24 cellular contexts compared by ENCODE assay signal in the genomic region with DNA sequence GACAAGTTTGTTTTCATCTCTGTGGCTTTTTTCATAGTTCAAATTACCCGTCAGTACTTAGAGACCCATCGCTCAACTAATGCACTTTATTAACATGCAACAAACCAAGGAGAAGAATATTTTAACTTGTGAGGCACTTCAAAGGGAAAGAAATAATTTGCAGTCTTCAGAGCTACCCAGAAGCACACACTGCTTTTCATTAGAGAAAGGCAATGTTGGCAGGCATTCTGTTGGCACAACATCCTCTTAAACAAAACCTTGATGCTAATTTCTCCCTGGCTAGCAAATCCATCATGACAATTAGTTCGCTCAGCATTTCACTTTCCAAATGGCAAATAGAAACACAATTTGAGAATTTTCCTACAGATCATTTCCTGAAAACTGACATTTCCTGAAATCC.
"Had no signal": no experiment of that assay in that cellular context is flagged by ENCODE, and none has a peak within 500 bp of the region (broad histone marks: within the 10 kb centered on the region; RNA-seq: fewer than 3 reads in every experiment).

No MANE protein-coding gene starts in this region.

- H3K4me3 Mint-ChIP-seq: activated CD4-positive, alpha-beta memory T cell treated with anti-CD3 and anti-CD28 coated beads, Interleukin-2, amount 10 ng/mL, durations not matched to agents 7 days and 5 days; activated CD4-positive, alpha-beta T cell treated with anti-CD3 and anti-CD28 coated beads, Interleukin-2, amount 10 ng/mL, durations not matched to agents 24 days and 14 days; activated naive CD4-positive, alpha-beta T cell treated with anti-CD3 and anti-CD28 coated beads, Interleukin-2, amount 10 ng/mL, durations not matched to agents 7 days and 5 days; activated T-cell treated with anti-CD3 and anti-CD28 coated beads, Interleukin-2, amount 50 U/mL, for 72 hours; central memory CD8-positive, alpha-beta T cell; immature natural killer cell; mesothelial cell of epicardium; nephron; stimulated activated memory B cell treated with anti-CD40 and anti-IgM and Interleukin-4, amounts not matched to agents 10 μg/mL and 1 μg/mL and 100 μg/mL, for 72 hours had no signal

- FAIRE-seq: endometrium, small intestine had no signal

- H3K27ac Mint-ChIP-seq: activated CD4-positive, alpha-beta memory T cell treated with anti-CD3 and anti-CD28 coated beads, Interleukin-2, amount 10 ng/mL, durations not matched to agents 7 days and 5 days; activated CD4-positive, alpha-beta T cell treated with anti-CD3 and anti-CD28 coated beads, Interleukin-2, amount 10 ng/mL, durations not matched to agents 24 days and 14 days; activated naive CD4-positive, alpha-beta T cell treated with anti-CD3 and anti-CD28 coated beads, Interleukin-2, amount 10 ng/mL, durations not matched to agents 7 days and 5 days; activated T-cell treated with anti-CD3 and anti-CD28 coated beads, Interleukin-2, amount 50 U/mL, for 72 hours; immature natural killer cell; mesothelial cell of epicardium; stimulated activated memory B cell treated with anti-CD40 and anti-IgM and Interleukin-4, amounts not matched to agents 10 μg/mL and 1 μg/mL and 100 μg/mL, for 72 hours had no signal

- H3K9me3 Mint-ChIP-seq: activated CD4-positive, alpha-beta memory T cell treated with anti-CD3 and anti-CD28 coated beads, Interleukin-2, amount 10 ng/mL, durations not matched to agents 7 days and 5 days; activated CD4-positive, alpha-beta T cell treated with anti-CD3 and anti-CD28 coated beads, Interleukin-2, amount 10 ng/mL, durations not matched to agents 24 days and 14 days; mesothelial cell of epicardium; nephron had no signal

- H3K27ac ChIP-seq: foreskin keratinocyte, left ventricle myocardium inferior, parathyroid adenoma, stomach, testis, uterus, VCaP had no signal

- H3K36me3 Mint-ChIP-seq: activated naive CD4-positive, alpha-beta T cell treated with anti-CD3 and anti-CD28 coated beads, Interleukin-2, amount 10 ng/mL, durations not matched to agents 7 days and 5 days; immature natural killer cell; mesothelial cell of epicardium; stimulated activated memory B cell treated with anti-CD40 and anti-IgM and Interleukin-4, amounts not matched to agents 10 μg/mL and 1 μg/mL and 100 μg/mL, for 72 hours had no signal

- H3K27me3 Mint-ChIP-seq: activated CD4-positive, alpha-beta memory T cell treated with anti-CD3 and anti-CD28 coated beads, Interleukin-2, amount 10 ng/mL, durations not matched to agents 7 days and 5 days; activated naive CD4-positive, alpha-beta T cell treated with anti-CD3 and anti-CD28 coated beads, Interleukin-2, amount 10 ng/mL, durations not matched to agents 7 days and 5 days; central memory CD8-positive, alpha-beta T cell; stimulated activated memory B cell treated with anti-CD40 and anti-IgM and Interleukin-4, amounts not matched to agents 10 μg/mL and 1 μg/mL and 100 μg/mL, for 72 hours had no signal

- DNase-seq: activated CD4-positive, alpha-beta memory T cell treated with anti-CD3 and anti-CD28 coated beads, Interleukin-2, amount 10 ng/mL, durations not matched to agents 7 days and 5 days; activated CD4-positive, alpha-beta T cell treated with anti-CD3 and anti-CD28 coated beads, Interleukin-2, amount 10 ng/mL, durations not matched to agents 24 days and 14 days; activated effector memory CD4-positive, alpha-beta T cell treated with anti-CD3 and anti-CD28 coated beads, Interleukin-2, amount 50 U/mL, for 16 hours; activated naive CD4-positive, alpha-beta T cell treated with anti-CD3 and anti-CD28 coated beads, Interleukin-2, amount 10 ng/mL, durations not matched to agents 7 days and 5 days; activated T-cell treated with anti-CD3 and anti-CD28 coated beads, Interleukin-2, amount 50 U/mL, for 72 hours; aorta; cortex of kidney; foreskin keratinocyte; immature natural killer cell; kidney glomerular epithelial cell; left ventricle myocardium inferior; small intestine; stomach; testis; trophoblast cell; uterus had no signal

- H3K4me1 Mint-ChIP-seq: activated CD4-positive, alpha-beta memory T cell treated with anti-CD3 and anti-CD28 coated beads, Interleukin-2, amount 10 ng/mL, durations not matched to agents 7 days and 5 days; activated CD4-positive, alpha-beta T cell treated with anti-CD3 and anti-CD28 coated beads, Interleukin-2, amount 10 ng/mL, durations not matched to agents 24 days and 14 days; activated naive CD4-positive, alpha-beta T cell treated with anti-CD3 and anti-CD28 coated beads, Interleukin-2, amount 10 ng/mL, durations not matched to agents 7 days and 5 days; central memory CD8-positive, alpha-beta T cell; immature natural killer cell; stimulated activated memory B cell treated with anti-CD40 and anti-IgM and Interleukin-4, amounts not matched to agents 10 μg/mL and 1 μg/mL and 100 μg/mL, for 72 hours had no signal

- ATAC-seq: activated CD4-positive, CD25-positive, alpha-beta regulatory T cell treated with anti-CD3 and anti-CD28 coated beads, Interleukin-2, amount 50 U/mL, for 24 hours; activated T-cell treated with anti-CD3 and anti-CD28 coated beads, Interleukin-2, amount 50 U/mL, for 72 hours; foreskin keratinocyte had no signal
